In genomic region chr13:26953273-26953672, GRCh38 we compare ENCODE assay signal across 26 cellular contexts.
"Had no signal": no experiment of that assay in that cellular context is flagged by ENCODE, and none has a peak within 500 bp of the region (broad histone marks: within the 10 kb centered on the region; RNA-seq: fewer than 3 reads in every experiment).

No MANE protein-coding gene starts in this region.

- H3K4me3 ChIP-seq: Peyer's patch had no signal

- H3K9me3 ChIP-seq: Peyer's patch had no signal

- H3K27me3 ChIP-seq: Peyer's patch had no signal

- H3K36me3 ChIP-seq: brain microvascular endothelial cell, Peyer's patch had no signal

- H3K4me2 ChIP-seq: KMS-11 had no signal

- DNase-seq: activated CD4-positive, alpha-beta T cell treated with anti-CD3 and anti-CD28 coated beads, Interleukin-2, amount 10 ng/mL, durations not matched to agents 24 days and 14 days; activated CD4-positive, alpha-beta T cell treated with anti-CD3 and anti-CD28 coated beads, Interleukin-2, amount 50 U/mL, for 4 hours; activated effector memory CD4-positive, alpha-beta T cell treated with anti-CD3 and anti-CD28 coated beads, Interleukin-2, amount 50 U/mL, for 16 hours; activated naive CD4-positive, alpha-beta T cell; activated naive CD4-positive, alpha-beta T cell treated with anti-CD3 and anti-CD28 coated beads, Interleukin-2, amount 50 U/mL, for 16 hours; activated naive CD8-positive, alpha-beta T cell treated with anti-CD3 and anti-CD28 coated beads for 36 hours; activated T-cell treated with anti-CD3 and anti-CD28 coated beads, Interleukin-2, amount 50 U/mL, for 1 hour; activated T-cell treated with anti-CD3 and anti-CD28 coated beads, Interleukin-2, amount 50 U/mL, for 72 hours; amniotic stem cell; aorta; brain microvascular endothelial cell; central memory CD4-positive, alpha-beta T cell; NCI-H1417; NCI-H146; NCI-H187 treated with DMSO at 0.1 percent for 48 hours; NCI-H2081; NCI-H2171 treated with DMSO at 0.1 percent for 48 hours; NCI-H2227 treated with DMSO at 0.1 percent for 48 hours; NCI-H446; NCI-H510A treated with DMSO at 0.1 percent for 48 hours; NCI-H526 treated with DMSO at 0.1 percent for 48 hours; NCI-H774; SIG-M5; T1000 had no signal

- H3K9ac ChIP-seq: KMS-11 had no signal

- H3K27ac ChIP-seq: brain microvascular endothelial cell, KMS-11 had no signal
